Comparison of ENCODE assay signal across 9 cellular contexts in genomic region chr5:181167814-181168488, GRCh38. TPM values are rescaled to one million over a fixed set of nuclear protein-coding genes. Genes with fewer than 3 reads are reported as not detected.
DNase-seq lines count a peak whose midpoint lies in the region; ATAC-seq and TF ChIP-seq lines count a peak whose summit lies in the region.
"Had no signal": no experiment of that assay in that cellular context is flagged by ENCODE, and none has a peak within 500 bp of the region (broad histone marks: within the 10 kb centered on the region; RNA-seq: fewer than 3 reads in every experiment).

No MANE protein-coding gene starts in this region.

- TF ChIP-seq CTCF in BJ (IDR thresholded peaks at IDR 0.05; ENCODE audit: insufficient read depth, low read depth, low read length), result peak; percentile 47
- peak; percentile 67 for TF ChIP-seq CTCF in GM12874 (IDR thresholded peaks at IDR 0.05; ENCODE audit: insufficient read depth, low read depth, low read length)
- TF ChIP-seq CTCF in foreskin keratinocyte (conservative IDR thresholded peaks at IDR 0.05), result peak; percentile 62

- H3K9me3 Mint-ChIP-seq in stimulated activated memory B cell treated with anti-CD40 and anti-IgM and Interleukin-4, amounts not matched to agents 10 μg/mL and 1 μg/mL and 100 μg/mL, for 72 hours, result peaks cover 14% of the 10 kb centered on the region

- H3K27me3 ChIP-seq in BJ (ENCODE audit: control insufficient read depth, insufficient read depth, low read length), result peaks cover 1% of the 10 kb centered on the region; the same call in 1 of the 2 replicates
- no peaks in the 10 kb centered on the region for H3K27me3 ChIP-seq in foreskin keratinocyte

- peaks cover 13% of the 10 kb centered on the region for H3K4me1 ChIP-seq in foreskin keratinocyte

- no peak overlapping the region for H3K4me3 ChIP-seq in BJ (ENCODE audit: low read depth, low read length)
- H3K4me3 ChIP-seq: pancreas had no signal

- POLR2A ChIA-PET in BJ (lab: Charles Lee), result no interaction called here

- peaks cover 35% of the 10 kb centered on the region for H3K4me1 Mint-ChIP-seq in stimulated activated memory B cell treated with anti-CD40 and anti-IgM and Interleukin-4, amounts not matched to agents 10 μg/mL and 1 μg/mL and 100 μg/mL, for 72 hours

- no peak overlapping the region for H3K4me3 Mint-ChIP-seq in stimulated activated memory B cell treated with anti-CD40 and anti-IgM and Interleukin-4, amounts not matched to agents 10 μg/mL and 1 μg/mL and 100 μg/mL, for 72 hours

- H3K36me3 ChIP-seq in BJ (ENCODE audit: control insufficient read depth, insufficient read depth, low read length), result no peaks in the 10 kb centered on the region
- H3K36me3 ChIP-seq: pancreas had no signal

- CTCF ChIA-PET in BJ (lab: Yijun Ruan, JAX), result interaction anchor here (0.6 to 1.5 kb wide), 12 partner anchors 8 to 382 kb away, joined by 3 to 8 read pairs (median 3); no protein-coding TSS in a partner anchor

- peaks cover 80% of the 10 kb centered on the region for H3K27me3 Mint-ChIP-seq in stimulated activated memory B cell treated with anti-CD40 and anti-IgM and Interleukin-4, amounts not matched to agents 10 μg/mL and 1 μg/mL and 100 μg/mL, for 72 hours

- no peak overlapping the region for H3K27ac Mint-ChIP-seq in stimulated activated memory B cell treated with anti-CD40 and anti-IgM and Interleukin-4, amounts not matched to agents 10 μg/mL and 1 μg/mL and 100 μg/mL, for 72 hours

- peaks cover 5% of the 10 kb centered on the region for H3K36me3 Mint-ChIP-seq in stimulated activated memory B cell treated with anti-CD40 and anti-IgM and Interleukin-4, amounts not matched to agents 10 μg/mL and 1 μg/mL and 100 μg/mL, for 72 hours

- DNase-seq in BJ (ENCODE audit: low read depth), result no peak
- peak; percentile 29 for DNase-seq in RPMI7951 (ENCODE audit: low read depth)
- no peak for DNase-seq in foreskin keratinocyte
- DNase-seq in cerebellar nuclear complex (lab: John Stamatoyannopoulos, UW), result no peak
- DNase-seq in AG20443 (ENCODE audit: low spot score), result no peak
- DNase-seq in SW480 (ENCODE audit: low spot score), result no peak
- DNase-seq: pancreas had no signal

- H3K27ac ChIP-seq in foreskin keratinocyte, result no peak overlapping the region
- H3K27ac ChIP-seq: pancreas had no signal

- ATAC-seq in foreskin keratinocyte, result no peak
- no peak for ATAC-seq in stimulated activated memory B cell treated with anti-CD40 and anti-IgM and Interleukin-4, amounts not matched to agents 10 μg/mL and 1 μg/mL and 100 μg/mL, for 72 hours

RNA-seq across cellular contexts. Expression of gene OR2V2, which starts 20.6 kb away (rescaled TPM):
- not detected in 2 replicates for polyA plus RNA-seq in BJ (2011; rRNA removed)
- polyA minus RNA-seq in BJ (2011; rRNA and poly(A)+ RNA removed), result not detected in 2 replicates
- not detected in 2 replicates for total RNA-seq in RPMI7951 (2014; rRNA removed; shearing (Covaris generic))
- total RNA-seq in foreskin keratinocyte, result not detected in 2 replicates
- polyA plus RNA-seq in foreskin keratinocyte, result not detected in 2 replicates
- total RNA-seq: pancreas had no signal
- polyA plus RNA-seq: pancreas had no signal

RNA-seq across cellular contexts. Expression of gene OR2V1, which starts 37.0 kb away (rescaled TPM):
- polyA plus RNA-seq in BJ (2011; rRNA removed) (not detected in 2 replicates), foreskin keratinocyte (not detected in 2 replicates)
- polyA minus RNA-seq in BJ (2011; rRNA and poly(A)+ RNA removed), result not detected in 2 replicates
- total RNA-seq in RPMI7951 (2014; rRNA removed; shearing (Covaris generic)), result not detected in 2 replicates
- total RNA-seq in foreskin keratinocyte, result not detected in 2 replicates
- total RNA-seq: pancreas had no signal
- polyA plus RNA-seq: pancreas had no signal

RNA-seq across cellular contexts. Expression of gene TRIM7, which starts 37.0 kb away (rescaled TPM):
- polyA plus RNA-seq in BJ (2011; rRNA removed) (3.2 and 3.9 TPM in 2 replicates), foreskin keratinocyte (36.7 and 39.0 TPM in 2 replicates)
- 0.71 and 0.77 TPM in 2 replicates for polyA minus RNA-seq in BJ (2011; rRNA and poly(A)+ RNA removed)
- 16.1 and 20.6 TPM in 2 replicates for total RNA-seq in RPMI7951 (2014; rRNA removed; shearing (Covaris generic))
- total RNA-seq in foreskin keratinocyte, result 33.3 and 37.6 TPM in 2 replicates

RNA-seq across cellular contexts. Expression of gene TRIM41, which starts 55.1 kb away (rescaled TPM):
- 15.2 and 15.9 TPM in 2 replicates for polyA plus RNA-seq in BJ (2011; rRNA removed)
- polyA minus RNA-seq in BJ (2011; rRNA and poly(A)+ RNA removed), result 5.5 and 8.2 TPM in 2 replicates
- 4.9 and 5.9 TPM in 2 replicates for total RNA-seq in RPMI7951 (2014; rRNA removed; shearing (Covaris generic))
- 17.5 and 17.9 TPM in 2 replicates for total RNA-seq in foreskin keratinocyte
- polyA plus RNA-seq in foreskin keratinocyte, result 15.6 and 17.3 TPM in 2 replicates
